In the genomic region with DNA sequence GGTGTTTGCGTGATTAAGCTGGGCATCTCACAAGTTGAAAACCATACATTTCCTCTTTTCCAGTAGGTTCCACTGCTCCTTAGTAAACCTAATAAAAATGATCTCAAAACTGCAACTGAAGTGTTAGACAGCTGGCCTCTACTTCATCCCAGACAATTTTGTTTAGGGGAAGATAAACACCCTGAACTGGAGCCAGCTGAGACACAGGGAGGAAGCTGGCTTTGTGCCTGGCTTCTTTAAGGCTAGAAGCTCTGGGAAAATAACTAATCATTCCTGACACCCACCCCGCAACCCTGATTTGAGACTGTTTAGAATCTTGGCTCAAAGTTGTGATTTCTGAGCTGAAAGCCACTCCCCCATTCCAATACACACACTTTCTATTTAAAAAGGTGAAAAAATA, we compare ENCODE assay signal across 33 cellular contexts. TPM values are rescaled to one million over a fixed set of nuclear protein-coding genes. Genes with fewer than 3 reads are reported as not detected.
"Had no signal": no experiment of that assay in that cellular context is flagged by ENCODE, and none has a peak within 500 bp of the region (broad histone marks: within the 10 kb centered on the region; RNA-seq: fewer than 3 reads in every experiment).

No MANE protein-coding gene starts in this region.

- H3K36me3 ChIP-seq: ascending aorta, cardiac muscle cell, SJSA1 had no signal

- DNase-seq: activated CD4-positive, alpha-beta T cell treated with anti-CD3 and anti-CD28 coated beads, Interleukin-2, amount 10 ng/mL, durations not matched to agents 24 days and 14 days; activated CD4-positive, alpha-beta T cell treated with anti-CD3 and anti-CD28 coated beads, Interleukin-2, amount 50 U/mL, for 4 hours; activated CD8-positive, alpha-beta T cell treated with anti-CD3 and anti-CD28 coated beads for 36 hours; activated effector memory CD4-positive, alpha-beta T cell treated with anti-CD3 and anti-CD28 coated beads, Interleukin-2, amount 50 U/mL, for 16 hours; activated naive CD4-positive, alpha-beta T cell; activated naive CD4-positive, alpha-beta T cell treated with anti-CD3 and anti-CD28 coated beads, Interleukin-2, amount 50 U/mL, for 16 hours; activated naive CD8-positive, alpha-beta T cell treated with anti-CD3 and anti-CD28 coated beads for 36 hours; activated T-cell treated with anti-CD3 and anti-CD28 coated beads, Interleukin-2, amount 50 U/mL, for 1 hour; activated T-cell treated with anti-CD3 and anti-CD28 coated beads, Interleukin-2, amount 50 U/mL, for 72 hours; amniotic stem cell; Karpas-422; KBM-7; NCI-H1436 treated with DMSO at 0.1 percent for 48 hours; NCI-H1694 treated with DMSO at 0.1 percent for 48 hours; NCI-H2029 treated with DMSO at 0.1 percent for 48 hours; NCI-H2107; NCI-H2171; NCI-H2227 treated with DMSO at 0.1 percent for 48 hours; NCI-H446; NCI-H510A treated with DMSO at 0.1 percent for 48 hours; NCI-H774; SHP77; SK-N-SH had no signal

- H3K4me1 Mint-ChIP-seq: activated CD4-positive, alpha-beta T cell treated with anti-CD3 and anti-CD28 coated beads, Interleukin-2, amount 10 ng/mL, durations not matched to agents 24 days and 14 days; activated naive CD8-positive, alpha-beta T cell treated with anti-CD3 and anti-CD28 coated beads for 36 hours; activated T-helper 17 cell treated with anti-CD3 and anti-CD28 coated beads, Interleukin-2, amount 50 U/mL, for 72 hours had no signal

- H3K4me1 ChIP-seq: ascending aorta, SJSA1 had no signal

- H3K27me3 Mint-ChIP-seq: activated CD4-positive, alpha-beta T cell treated with anti-CD3 and anti-CD28 coated beads, Interleukin-2, amount 10 ng/mL, durations not matched to agents 24 days and 14 days; activated CD8-positive, alpha-beta T cell treated with anti-CD3 and anti-CD28 coated beads for 36 hours; activated naive CD8-positive, alpha-beta T cell treated with anti-CD3 and anti-CD28 coated beads for 36 hours had no signal

- H3K9me3 Mint-ChIP-seq: activated CD4-positive, alpha-beta T cell treated with anti-CD3 and anti-CD28 coated beads, Interleukin-2, amount 10 ng/mL, durations not matched to agents 24 days and 14 days; activated naive CD8-positive, alpha-beta T cell treated with anti-CD3 and anti-CD28 coated beads for 36 hours; activated T-cell treated with anti-CD3 and anti-CD28 coated beads, Interleukin-2, amount 50 U/mL, for 72 hours; T-helper 1 cell treated with Interleukin-12 subunit alpha and Interleukin-12 subunit beta and Interleukin-4 antibody, amounts not matched to agents 30 μg/mL and 1 μg/mL, for 36 hours had no signal

- H3K4me3 Mint-ChIP-seq: activated CD4-positive, alpha-beta T cell treated with anti-CD3 and anti-CD28 coated beads, Interleukin-2, amount 10 ng/mL, durations not matched to agents 24 days and 14 days; activated CD8-positive, alpha-beta T cell treated with anti-CD3 and anti-CD28 coated beads for 36 hours; activated naive CD8-positive, alpha-beta T cell treated with anti-CD3 and anti-CD28 coated beads for 36 hours; activated T-cell treated with anti-CD3 and anti-CD28 coated beads, Interleukin-2, amount 50 U/mL, for 72 hours; activated T-helper 17 cell treated with anti-CD3 and anti-CD28 coated beads, Interleukin-2, amount 50 U/mL, for 72 hours; T-helper 1 cell treated with Interleukin-12 subunit alpha and Interleukin-12 subunit beta and Interleukin-4 antibody, amounts not matched to agents 30 μg/mL and 1 μg/mL, for 36 hours; T-helper 2 cell treated with Interferon-gamma antibody and Interleukin-4, amounts not matched to agents 5 μg/mL and 100 μg/mL, for 36 hours had no signal

- H3K4me3 ChIP-seq: ascending aorta, cardiac muscle cell, SJSA1 had no signal

- H3K9me3 ChIP-seq: ascending aorta, SJSA1, SK-N-SH had no signal

- H3K27me3 ChIP-seq: ascending aorta had no signal

- ATAC-seq: activated CD8-positive, alpha-beta T cell treated with anti-CD3 and anti-CD28 coated beads for 36 hours; activated T-cell treated with anti-CD3 and anti-CD28 coated beads, Interleukin-2, amount 50 U/mL, for 72 hours; activated T-helper 17 cell treated with anti-CD3 and anti-CD28 coated beads, Interleukin-2, amount 50 U/mL, for 72 hours; Panc1 had no signal

- H3K27ac ChIP-seq: ascending aorta, cardiac muscle cell, SJSA1 had no signal

- H3K36me3 Mint-ChIP-seq: activated naive CD8-positive, alpha-beta T cell treated with anti-CD3 and anti-CD28 coated beads for 36 hours had no signal

- H3K27ac Mint-ChIP-seq: activated CD4-positive, alpha-beta T cell treated with anti-CD3 and anti-CD28 coated beads, Interleukin-2, amount 10 ng/mL, durations not matched to agents 24 days and 14 days; activated CD8-positive, alpha-beta T cell treated with anti-CD3 and anti-CD28 coated beads for 36 hours; activated naive CD8-positive, alpha-beta T cell treated with anti-CD3 and anti-CD28 coated beads for 36 hours; activated T-cell treated with anti-CD3 and anti-CD28 coated beads, Interleukin-2, amount 50 U/mL, for 72 hours; activated T-helper 17 cell treated with anti-CD3 and anti-CD28 coated beads, Interleukin-2, amount 50 U/mL, for 72 hours; T-helper 1 cell treated with Interleukin-12 subunit alpha and Interleukin-12 subunit beta and Interleukin-4 antibody, amounts not matched to agents 30 μg/mL and 1 μg/mL, for 36 hours; T-helper 2 cell treated with Interferon-gamma antibody and Interleukin-4, amounts not matched to agents 5 μg/mL and 100 μg/mL, for 36 hours had no signal

RNA-seq across cellular contexts. Expression of a gene that starts 11.6 kb away (rescaled TPM):
- total RNA-seq: activated CD4-positive, alpha-beta T cell treated with anti-CD3 and anti-CD28 coated beads, Interleukin-2, amount 10 ng/mL, durations not matched to agents 24 days and 14 days; activated CD8-positive, alpha-beta memory T cell treated with anti-CD3 and anti-CD28 coated beads for 36 hours; activated CD8-positive, alpha-beta T cell treated with anti-CD3 and anti-CD28 coated beads for 36 hours; activated naive CD8-positive, alpha-beta T cell treated with anti-CD3 and anti-CD28 coated beads for 36 hours; activated T-cell treated with anti-CD3 and anti-CD28 coated beads, Interleukin-2, amount 50 U/mL, for 72 hours; activated T-helper 17 cell treated with anti-CD3 and anti-CD28 coated beads, Interleukin-2, amount 50 U/mL, for 72 hours; MCF 10A; RPMI7951; SJSA1 had no signal
